Comparison of ENCODE assay signal across 28 cellular contexts in genomic region chr10:87733081-87733480, GRCh38.
"Had no signal": no experiment of that assay in that cellular context is flagged by ENCODE, and none has a peak within 500 bp of the region (broad histone marks: within the 10 kb centered on the region; RNA-seq: fewer than 3 reads in every experiment).

No MANE protein-coding gene starts in this region.

- H3K27ac ChIP-seq: brain microvascular endothelial cell, cardiac muscle cell, KMS-11, SJSA1 had no signal

- DNase-seq: activated CD4-positive, alpha-beta memory T cell treated with anti-CD3 and anti-CD28 coated beads for 36 hours; activated CD4-positive, alpha-beta T cell treated with anti-CD3 and anti-CD28 coated beads, Interleukin-2, amount 10 ng/mL, durations not matched to agents 24 days and 14 days; activated CD8-positive, alpha-beta memory T cell treated with anti-CD3 and anti-CD28 coated beads for 24 hours; activated effector memory CD4-positive, alpha-beta T cell treated with anti-CD3 and anti-CD28 coated beads, Interleukin-2, amount 50 U/mL, for 16 hours; activated naive CD4-positive, alpha-beta T cell treated with Interleukin-2 at 50 U/mL for 16 hours; activated naive CD8-positive, alpha-beta T cell treated with anti-CD3 and anti-CD28 coated beads, Interleukin-2, amount 50 U/mL, for 24 hours; activated T-cell treated with anti-CD3 and anti-CD28 coated beads, Interleukin-2, amount 50 U/mL, for 4 hours; amygdala; brain microvascular endothelial cell; MV-4-11; NCI-H1092 treated with DMSO at 0.1 percent for 48 hours; NCI-H1417 treated with DMSO at 0.1 percent for 48 hours; NCI-H187; NCI-H2081; NCI-H446 treated with DMSO at 0.1 percent for 48 hours; NCI-H524 treated with DMSO at 0.1 percent for 48 hours; NCI-H774; NK-92 treated with Interleukin-12 subunit alpha and Interleukin-12 subunit beta, amount 100 ng/mL, for 24 hours; OCI-M1; RPMI8226; SHP77 had no signal

- H3K4me3 ChIP-seq: cardiac muscle cell, SJSA1 had no signal

- H3K36me3 ChIP-seq: cardiac muscle cell had no signal

- ATAC-seq: activated CD4-positive, CD25-positive, alpha-beta regulatory T cell treated with anti-CD3 and anti-CD28 coated beads, Interleukin-2, amount 50 U/mL, for 24 hours; activated naive CD4-positive, alpha-beta T cell treated with anti-CD3 and anti-CD28 coated beads, Interleukin-2, amount 50 U/mL, for 72 hours; activated naive CD8-positive, alpha-beta T cell treated with anti-CD3 and anti-CD28 coated beads, Interleukin-2, amount 50 U/mL, for 24 hours; activated T-cell treated with anti-CD3 and anti-CD28 coated beads, Interleukin-2, amount 50 U/mL, for 4 hours; HepG2; Panc1 had no signal

- H3K27me3 ChIP-seq: brain microvascular endothelial cell, cardiac muscle cell, SJSA1 had no signal

- H3K9me3 ChIP-seq: SJSA1 had no signal
